In genomic region chr1:71080782-71081696, GRCh38 we compare ENCODE assay signal across 1 cellular context.
TF ChIP-seq lines count a peak whose summit lies in the region.

Gene ZRANB2, minus strand, starts transcription at chr1:71081035. Its CDS starts 40 bp downstream, at chr1:71080995.

TF ChIP-seq in K562, 482 proteins besides CTCF, POLR2A, EP300 and RAD21 (continued from another document and continues in another):
- TF ChIP-seq PBX2 (CRISPR knock-in tag; IDR thresholded peaks at IDR 0.05; ENCODE audit: low read depth) (no peak), PBX2 (tag; conservative IDR thresholded peaks at IDR 0.05; ENCODE audit: low read depth) (no peak), STAG1 (CRISPR knock-in tag; IDR thresholded peaks at IDR 0.05; ENCODE audit: borderline replicate concordance) (no peak), NBN (IDR thresholded peaks at IDR 0.05; ENCODE audit: low read depth) (peak; percentile 80; the same call in 1 of the 2 replicates), RCOR1 (IDR thresholded peaks at IDR 0.05; ENCODE audit: borderline replicate concordance in 1 of 2, low read depth in 2 of 2, low read length in 2 of 2) (no peak), HNRNPUL1 (IDR thresholded peaks at IDR 0.05; ENCODE audit: low read length) (no peak), PYGO2 (tag; IDR thresholded peaks at IDR 0.05) (0 out of 2 replicates have a peak, but pooled peaks have one; percentile 7), ZBTB43 (CRISPR knock-in tag; IDR thresholded peaks at IDR 0.05) (0 out of 2 replicates have a peak, but pooled peaks have one; percentile 21), ZNF431 (CRISPR knock-in tag; IDR thresholded peaks at IDR 0.05) (no peak), RBBP5 (IDR thresholded peaks at IDR 0.05; ENCODE audit: borderline replicate concordance, insufficient read depth, low read length, poor library complexity, severe bottlenecking) (peak; percentile 85), MAFK (IDR thresholded peaks at IDR 0.05; ENCODE audit: low read length) (no peak; the same call in 1 of the 2 replicates), SRSF3 (IDR thresholded peaks at IDR 0.05; ENCODE audit: insufficient read depth, low read length) (no peak), HNRNPH1 (optimal IDR thresholded peaks at IDR 0.05; ENCODE audit: low read depth, low read length) (no peak), ZBTB11 (CRISPR knock-in tag; IDR thresholded peaks at IDR 0.05) (peak in 1 of 3 experiments; percentile 72; a peak in 1 of 6 replicates), KLF1 (tag; IDR thresholded peaks at IDR 0.05) (no peak), SREBF2 (CRISPR knock-in tag; IDR thresholded peaks at IDR 0.05) (no peak), ZNF717 (CRISPR knock-in tag; IDR thresholded peaks at IDR 0.05) (no peak), E2F8 (IDR thresholded peaks at IDR 0.05; ENCODE audit: low read depth, partially characterized antibody) (peak; percentile 85), THAP12 (CRISPR knock-in tag; IDR thresholded peaks at IDR 0.05) (peak; percentile 40; the same call in 1 of the 2 replicates), ZNF212 (CRISPR knock-in tag; IDR thresholded peaks at IDR 0.05) (no peak), CREB1 (IDR thresholded peaks at IDR 0.05) (peak; percentile 56), CREB1 (CRISPR knock-in tag; IDR thresholded peaks at IDR 0.05) (no peak; the same call in 1 of the 2 replicates), JUNB (CRISPR knock-in tag; conservative IDR thresholded peaks at IDR 0.05) (no peak), ETV1 (tag; conservative IDR thresholded peaks at IDR 0.05; ENCODE audit: low read depth) (peak; percentile 85), ZBTB12 (CRISPR knock-in tag; IDR thresholded peaks at IDR 0.05) (no peak), BACH1 (tag; IDR thresholded peaks at IDR 0.05) (no peak), ETS1 (conservative IDR thresholded peaks at IDR 0.05; ENCODE audit: control insufficient read depth, low read depth, low read length) (peak; percentile 74), MCM2 (IDR thresholded peaks at IDR 0.05; ENCODE audit: low read depth) (no peak), CGGBP1 (CRISPR knock-in tag; IDR thresholded peaks at IDR 0.05) (no peak), SMAD1 (IDR thresholded peaks at IDR 0.05; ENCODE audit: low read depth, low read length, partially characterized antibody) (peak; percentile 76), ZNF324 (CRISPR knock-in tag; IDR thresholded peaks at IDR 0.05) (no peak), ATF6 (CRISPR knock-in tag; IDR thresholded peaks at IDR 0.05) (0 out of 2 replicates have a peak, but pooled peaks have one; percentile 48), HMBOX1 (IDR thresholded peaks at IDR 0.05) (no peak), RBM39 (optimal IDR thresholded peaks at IDR 0.05; ENCODE audit: low read depth, low read length) (no peak), U2AF1 (optimal IDR thresholded peaks at IDR 0.05; ENCODE audit: low read depth, low read length) (no peak), E2F6 (IDR thresholded peaks at IDR 0.05; ENCODE audit: borderline replicate concordance in 1 of 2, extremely low read depth in 1 of 2, insufficient read depth in 1 of 2, insufficient read length in 1 of 2, low read depth in 1 of 2, low read length in 1 of 2, poor library complexity in 1 of 2, severe bottlenecking in 1 of 2) (no peak), E2F5 (CRISPR knock-in tag; IDR thresholded peaks at IDR 0.05) (no peak), EGR1 (conservative IDR thresholded peaks at IDR 0.05) (0 out of 2 replicates have a peak, but pooled peaks have one; percentile 17), ZNF197 (CRISPR knock-in tag; IDR thresholded peaks at IDR 0.05; ENCODE audit: low read depth) (no peak)
